17 cellular contexts compared by ENCODE assay signal in genomic region chr16:46783800-46784199, GRCh38. TPM values are rescaled to one million over a fixed set of nuclear protein-coding genes. Genes with fewer than 3 reads are reported as not detected.
DNase-seq lines count a peak whose midpoint lies in the region; ATAC-seq, FAIRE-seq and TF ChIP-seq lines count a peak whose summit lies in the region.
"Had no signal": no experiment of that assay in that cellular context is flagged by ENCODE, and none has a peak within 500 bp of the region (broad histone marks: within the 10 kb centered on the region; RNA-seq: fewer than 3 reads in every experiment).

No MANE protein-coding gene starts in this region.

- no peak overlapping the region for H2AFZ ChIP-seq in GM23338
- no peak overlapping the region for H2AFZ ChIP-seq in GM12878 (ENCODE audit: control insufficient read depth, low read depth, low read length)
- H2AFZ ChIP-seq in PC-3 (ENCODE audit: low read length): no peak overlapping the region

- peaks cover 9 to 11% of the 10 kb centered on the region in 2 donors for H3K36me3 Mint-ChIP-seq in activated T-cell treated with anti-CD3 and anti-CD28 coated beads, Interleukin-2, amount 50 U/mL, for 72 hours (ENCODE audit: insufficient read depth in 2 of 2)
- H3K36me3 Mint-ChIP-seq in GM23338 (ENCODE audit: low read depth): peaks cover 5% of the 10 kb centered on the region
- H3K36me3 Mint-ChIP-seq in stimulated activated naive B cell treated with anti-CD40 and anti-IgM and Interleukin-4, amounts not matched to agents 10 μg/mL and 1 μg/mL and 100 μg/mL, for 72 hours: peaks cover 12 to 13% of the 10 kb centered on the region in 2 donors
- H3K36me3 Mint-ChIP-seq: CD14-positive monocyte had no signal

- FAIRE-seq in GM12878 (lab: Jason Lieb, UNC): no peak

- RAD21 ChIA-PET in GM12878 (lab: Charles Lee; ENCODE audit: unreplicated experiment): interaction anchor here (1.2 kb wide), 1 partner anchor 94 kb away, joined by 3 read pairs; the partner anchor contains the start of gene ORC6

- no peak for DNase-seq in activated T-cell treated with anti-CD3 and anti-CD28 coated beads, Interleukin-2, amount 50 U/mL, for 72 hours
- no peak for DNase-seq in activated T-cell treated with anti-CD3 and anti-CD28 coated beads, Interleukin-2, amount 50 U/mL, for 48 hours
- no peak for DNase-seq in GM23338 (ENCODE audit: low spot score)
- no peak for DNase-seq in GM12878 (ENCODE audit: low read depth, low spot score)
- DNase-seq in stimulated activated naive B cell treated with anti-CD40 and anti-IgM and Interleukin-4, amounts not matched to agents 10 μg/mL and 1 μg/mL and 100 μg/mL, for 72 hours: no peak
- DNase-seq in PC-3: no peak
- DNase-seq in NCI-H748 treated with DMSO at 0.1 percent for 48 hours (lab: John Stamatoyannopoulos, UW): no peak
- DNase-seq: NCI-H1694, NCI-H2081 treated with DMSO at 0.1 percent for 48 hours, NCI-H2171 treated with DMSO at 0.1 percent for 48 hours, NCI-H446, NCI-H526, OCI-M1 had no signal

- peak overlapping the region in 1 of 2 donors; percentile 52 for H3K4me3 Mint-ChIP-seq in activated T-cell treated with anti-CD3 and anti-CD28 coated beads, Interleukin-2, amount 50 U/mL, for 72 hours
- no peak overlapping the region for H3K4me3 Mint-ChIP-seq in GM23338
- H3K4me3 Mint-ChIP-seq in stimulated activated naive B cell treated with anti-CD40 and anti-IgM and Interleukin-4, amounts not matched to agents 10 μg/mL and 1 μg/mL and 100 μg/mL, for 72 hours: no peak overlapping the region
- H3K4me3 Mint-ChIP-seq: CD14-positive monocyte, IgD-negative memory B cell had no signal

- no peak overlapping the region for H3K27ac Mint-ChIP-seq in activated T-cell treated with anti-CD3 and anti-CD28 coated beads, Interleukin-2, amount 50 U/mL, for 72 hours
- H3K27ac Mint-ChIP-seq in GM23338: no peak overlapping the region
- H3K27ac Mint-ChIP-seq in stimulated activated naive B cell treated with anti-CD40 and anti-IgM and Interleukin-4, amounts not matched to agents 10 μg/mL and 1 μg/mL and 100 μg/mL, for 72 hours: no peak overlapping the region
- H3K27ac Mint-ChIP-seq: CD14-positive monocyte had no signal

- TF ChIP-seq POLR2A in GM12878 (IDR thresholded peaks at IDR 0.05; ENCODE audit: low read depth, low read length): no peak

- WGBS in GM12878 (ENCODE audit: insufficient coverage, insufficient replicate concordance, low lambda C conversion rate, missing lambda C conversion rate): 87% methylated on average over 4 of the region's 4 CpGs

- no peak overlapping the region for H3K4me2 ChIP-seq in GM23338
- peak overlapping the region; percentile 43; the same call in 1 of the 2 replicates for H3K4me2 ChIP-seq in GM12878 (ENCODE audit: control insufficient read depth, insufficient read depth)
- no peak overlapping the region for H3K4me2 ChIP-seq in PC-3 (ENCODE audit: low read length)

- peaks cover 27% of the 10 kb centered on the region for H3K4me1 ChIP-seq in GM23338 (ENCODE audit: insufficient read depth)
- peaks cover 46% of the 10 kb centered on the region for H3K4me1 ChIP-seq in GM12878 (ENCODE audit: control insufficient read depth, insufficient read depth, low read length)
- no peaks in the 10 kb centered on the region for H3K4me1 ChIP-seq in PC-3 (ENCODE audit: insufficient read depth, low read length)

- peaks cover 11% of the 10 kb centered on the region; the same call in 2 of the 3 replicates for H3K9me3 ChIP-seq in GM12878 (replicated peaks; ENCODE audit: control insufficient read depth, insufficient read depth, low read length)
- H3K9me3 ChIP-seq in PC-3 (ENCODE audit: low read length): no peaks in the 10 kb centered on the region

- CTCF ChIA-PET in GM12878 (lab: Yijun Ruan, JAX): interaction anchor here (1.5 kb wide), 1 partner anchor 12 kb away, joined by 3 read pairs; no protein-coding TSS in a partner anchor
- CTCF ChIA-PET in PC-3 (lab: Charles Lee): no interaction called here

- no peak; a peak in 1 of 4 replicates for TF ChIP-seq EP300 in GM12878 (IDR thresholded peaks at IDR 0.05; ENCODE audit: borderline replicate concordance in 1 of 2, control insufficient read depth in 1 of 2, low read depth in 2 of 2, low read length in 2 of 2)

- H3K4me3 ChIP-seq in GM23338 (no peak overlapping the region), GM12878 (no peak overlapping the region), PC-3 (ENCODE audit: low read length) (no peak overlapping the region)

- H3K79me2 ChIP-seq in GM23338 (replicated peaks; ENCODE audit: insufficient read depth): no peaks in the 10 kb centered on the region
- peaks cover 2% of the 10 kb centered on the region; the same call in 1 of the 2 replicates for H3K79me2 ChIP-seq in GM12878 (ENCODE audit: control insufficient read depth, insufficient read depth, low read length)
- no peaks in the 10 kb centered on the region for H3K79me2 ChIP-seq in PC-3 (ENCODE audit: low read length)

- peak; percentile 70 to 86 for ATAC-seq in activated T-cell treated with anti-CD3 and anti-CD28 coated beads, Interleukin-2, amount 50 U/mL, for 72 hours (replicated peaks in 1 of 2)
- ATAC-seq in GM23338 (no peak), GM12878 (peak; percentile 39), PC-3 (no peak), GM21367 (IDR thresholded peaks at IDR 0.05; ENCODE audit: unreplicated experiment) (no peak)
- ATAC-seq in stimulated activated naive B cell treated with anti-CD40 and anti-IgM and Interleukin-4, amounts not matched to agents 10 μg/mL and 1 μg/mL and 100 μg/mL, for 72 hours (replicated peaks): peak; percentile 28 to 36
- ATAC-seq: Right ventricle myocardium inferior had no signal

- H3K36me3 ChIP-seq in GM23338 (ENCODE audit: insufficient read depth) (no peaks in the 10 kb centered on the region), GM12878 (ENCODE audit: control insufficient read depth in 2 of 2, insufficient read depth in 2 of 2, low read length in 1 of 2) (no peaks in the 10 kb centered on the region), PC-3 (ENCODE audit: low read depth, low read length) (no peaks in the 10 kb centered on the region)

- H3K9me2 ChIP-seq in GM23338 (ENCODE audit: insufficient read depth) (no peaks in the 10 kb centered on the region), PC-3 (replicated peaks; ENCODE audit: low read length) (no peaks in the 10 kb centered on the region)

- H3K27me3 ChIP-seq in GM23338 (ENCODE audit: insufficient read depth): no peaks in the 10 kb centered on the region
- no peaks in the 10 kb centered on the region for H3K27me3 ChIP-seq in GM12878 (replicated peaks in 1 of 2; ENCODE audit: control insufficient read depth in 2 of 2, insufficient read depth in 2 of 2, low read length in 1 of 2)
- no peaks in the 10 kb centered on the region for H3K27me3 ChIP-seq in PC-3 (ENCODE audit: low read length)

- in situ Hi-C loops in GM12878 (cut with MboI): no loop called here

- H4K20me1 ChIP-seq in GM23338 (replicated peaks; ENCODE audit: insufficient read depth): no peaks in the 10 kb centered on the region
- H4K20me1 ChIP-seq in GM12878 (ENCODE audit: control insufficient read depth, insufficient read depth): no peaks in the 10 kb centered on the region
- H4K20me1 ChIP-seq in PC-3 (ENCODE audit: low read length): no peaks in the 10 kb centered on the region

- POLR2A ChIA-PET in GM12878 (lab: Charles Lee) (no interaction called here), PC-3 (lab: Charles Lee; ENCODE audit: unreplicated experiment) (no interaction called here)

- BruUV-seq in GM12878 (replicated peaks; lab: Mats Ljungman, UMichigan): no TSS peak
- BruUV-seq in PC-3 (replicated peaks; lab: Mats Ljungman, UMichigan): no TSS peak

- intact Hi-C loops in GM12878 (cut with micrococcal nuclease; ENCODE audit: unreplicated experiment) (no loop called here), PC-3 (cut with micrococcal nuclease) (no loop called here)

- TF ChIP-seq CTCF in GM23338 (conservative IDR thresholded peaks at IDR 0.05; ENCODE audit: low read depth in 2 of 2): no peak
- no peak for TF ChIP-seq CTCF in GM12878 (IDR thresholded peaks at IDR 0.05 in 2 of 3, conservative IDR thresholded peaks at IDR 0.05 in 1 of 3; ENCODE audit: control insufficient read depth in 2 of 3, extremely low read depth in 1 of 3, insufficient read depth in 1 of 3, low read depth in 3 of 3, low read length in 3 of 3)
- no peak for TF ChIP-seq CTCF in PC-3 (conservative IDR thresholded peaks at IDR 0.05; ENCODE audit: low read depth, low read length)

- peaks cover 8 to 10% of the 10 kb centered on the region in 2 donors for H3K9me3 Mint-ChIP-seq in activated T-cell treated with anti-CD3 and anti-CD28 coated beads, Interleukin-2, amount 50 U/mL, for 72 hours
- peaks cover 16% of the 10 kb centered on the region for H3K9me3 Mint-ChIP-seq in GM23338
- peaks cover 9 to 10% of the 10 kb centered on the region in 2 donors for H3K9me3 Mint-ChIP-seq in stimulated activated naive B cell treated with anti-CD40 and anti-IgM and Interleukin-4, amounts not matched to agents 10 μg/mL and 1 μg/mL and 100 μg/mL, for 72 hours

- H3K27ac ChIP-seq in GM23338 (ENCODE audit: low read depth) (0 out of 2 replicates have a peak overlapping the region, but pooled peaks have one; percentile 37), GM12878 (ENCODE audit: control insufficient read depth, insufficient read depth) (0 out of 2 replicates have a peak overlapping the region, but pooled peaks have one; percentile 9), PC-3 (ENCODE audit: low read length) (no peak overlapping the region)

- no peak for TF ChIP-seq RAD21 in GM12878 (IDR thresholded peaks at IDR 0.05; ENCODE audit: insufficient read depth, low read depth, low read length)

- no peak overlapping the region for H3K9ac ChIP-seq in GM12878 (ENCODE audit: control insufficient read depth, insufficient read depth, low read length)
- no peak overlapping the region for H3K9ac ChIP-seq in PC-3 (ENCODE audit: low read length)

- H3K4me1 Mint-ChIP-seq in activated T-cell treated with anti-CD3 and anti-CD28 coated beads, Interleukin-2, amount 50 U/mL, for 72 hours (ENCODE audit: low read depth): peaks cover 12% of the 10 kb centered on the region
- H3K4me1 Mint-ChIP-seq in GM23338: peaks cover 16% of the 10 kb centered on the region
- H3K4me1 Mint-ChIP-seq in stimulated activated naive B cell treated with anti-CD40 and anti-IgM and Interleukin-4, amounts not matched to agents 10 μg/mL and 1 μg/mL and 100 μg/mL, for 72 hours: peaks cover 23 to 51% of the 10 kb centered on the region in 2 donors

- no peaks in the 10 kb centered on the region for H3K27me3 Mint-ChIP-seq in activated T-cell treated with anti-CD3 and anti-CD28 coated beads, Interleukin-2, amount 50 U/mL, for 72 hours (ENCODE audit: low read depth)
- no peaks in the 10 kb centered on the region for H3K27me3 Mint-ChIP-seq in GM23338 (ENCODE audit: insufficient read depth, low read depth, poor library complexity)
- no peaks in the 10 kb centered on the region for H3K27me3 Mint-ChIP-seq in stimulated activated naive B cell treated with anti-CD40 and anti-IgM and Interleukin-4, amounts not matched to agents 10 μg/mL and 1 μg/mL and 100 μg/mL, for 72 hours
- H3K27me3 Mint-ChIP-seq: IgD-negative memory B cell had no signal

- SMC1A ChIA-PET in GM12878 (lab: Charles Lee; ENCODE audit: uncharacterized antibody, unreplicated experiment): no interaction called here

- H3F3A ChIP-seq in GM23338 (replicated peaks; ENCODE audit: low read depth) (no peaks in the 10 kb centered on the region), PC-3 (ENCODE audit: low read length, unreplicated experiment) (no peaks in the 10 kb centered on the region)

RNA-seq across cellular contexts. Expression of gene MYLK3, which starts 35.7 kb away (rescaled TPM):
- total RNA-seq in activated T-cell treated with anti-CD3 and anti-CD28 coated beads, Interleukin-2, amount 50 U/mL, for 72 hours: 1 to 10 TPM in 1 of 2 donors, under 1 TPM in 1; 0.81 to 1.7 TPM
- total RNA-seq in GM23338 (2014; rRNA removed; shearing (Covaris generic)): 0.35 and 0.63 TPM in 2 replicates
- polyA plus RNA-seq in GM23338 (2016; fragmentation: Nextera tagmentation; extraction: Ambion mirVana): 0.14 and 0.18 TPM in 2 replicates
- 1.7 and 1.9 TPM in 2 replicates for total RNA-seq in GM12878 (2013; cell fraction: nucleolus; rRNA removed)
- total RNA-seq in GM12878 (2014; rRNA removed): 0.27 and 0.28 TPM in 2 replicates
- 0.14 and 0.27 TPM in 2 replicates for total RNA-seq in GM12878 (2014; rRNA removed; fragmentation: Illumina TruSeq; extraction: Trizol)
- total RNA-seq in GM12878 (2021): 0.37 and 0.46 TPM in 2 replicates
- polyA plus RNA-seq in GM12878 (2011; ENCODE audit: low read depth): 0.12 TPM
- 0.15 and 0.20 TPM in 2 replicates for polyA plus RNA-seq in GM12878 (2011; rRNA removed)
- 0.17 and 0.18 TPM in 2 replicates for polyA plus RNA-seq in GM12878 (2011; cell fraction: cytosol; rRNA removed)
- 0.15 and 0.20 TPM in 2 replicates for polyA plus RNA-seq in GM12878 (2011; cell fraction: nucleus; rRNA removed)
- 0.32 and 0.45 TPM in 2 replicates for polyA plus RNA-seq in GM12878 (2012)
- 0.12 and 0.14 TPM in 2 replicates for polyA plus RNA-seq in GM12878 (2014; fragmentation: Illumina TruSeq; extraction: Trizol)
- polyA plus RNA-seq in GM12878 (2014; fragmentation: Nextera tagmentation; extraction: Ambion mirVana): under 1 TPM; 0.02 to 0.05 TPM
- 0.17 and 0.37 TPM in 2 replicates for polyA plus RNA-seq in GM12878 (2014; rRNA removed)
- under 1 TPM; 0.18 to 0.21 TPM for polyA plus RNA-seq in GM12878 (2016; fragmentation: Nextera tagmentation; extraction: Ambion mirVana)
- 0.62 and 0.66 TPM in 2 replicates for polyA minus RNA-seq in GM12878 (2011; rRNA and poly(A)+ RNA removed)
- 0.40 TPM in 1 of 2 replicates, not detected in the other for polyA minus RNA-seq in GM12878 (2011; cell fraction: cytosol; rRNA and poly(A)+ RNA removed)
- polyA minus RNA-seq in GM12878 (2011; cell fraction: nucleus; rRNA and poly(A)+ RNA removed): 1.1 TPM in 2 replicates
- under 0.01 TPM in 1 of 2 replicates, not detected in the other for total RNA-seq in PC-3 (2014; rRNA removed)
- polyA plus RNA-seq: CD14-positive monocyte, IgD-negative memory B cell had no signal

RNA-seq across cellular contexts. Expression of gene C16orf87, which starts 47.2 kb away (rescaled TPM):
- total RNA-seq in activated T-cell treated with anti-CD3 and anti-CD28 coated beads, Interleukin-2, amount 50 U/mL, for 72 hours: 10 to 100 TPM; 18.1 to 21.4 TPM
- 23.4 and 32.1 TPM in 2 replicates for total RNA-seq in GM23338 (2014; rRNA removed; shearing (Covaris generic))
- 40.2 and 46.0 TPM in 2 replicates for polyA plus RNA-seq in GM23338 (2016; fragmentation: Nextera tagmentation; extraction: Ambion mirVana)
- 16.2 and 17.0 TPM in 2 replicates for total RNA-seq in GM12878 (2013; cell fraction: nucleolus; rRNA removed)
- total RNA-seq in GM12878 (2014; rRNA removed): 18.4 and 24.3 TPM in 2 replicates
- total RNA-seq in GM12878 (2014; rRNA removed; fragmentation: Illumina TruSeq; extraction: Trizol): 32.6 and 34.9 TPM in 2 replicates
- total RNA-seq in GM12878 (2021): 21.8 and 21.9 TPM in 2 replicates
- polyA plus RNA-seq in GM12878 (2011; ENCODE audit: low read depth): 12.4 TPM
- polyA plus RNA-seq in GM12878 (2011; rRNA removed): 19.7 and 30.8 TPM in 2 replicates
- 4.3 and 5.1 TPM in 2 replicates for polyA plus RNA-seq in GM12878 (2011; cell fraction: cytosol; rRNA removed)
- 5.9 TPM in 2 replicates for polyA plus RNA-seq in GM12878 (2011; cell fraction: nucleus; rRNA removed)
- polyA plus RNA-seq in GM12878 (2012): 19.6 and 27.0 TPM in 2 replicates
- 29.3 and 40.1 TPM in 2 replicates for polyA plus RNA-seq in GM12878 (2014; fragmentation: Illumina TruSeq; extraction: Trizol)
- polyA plus RNA-seq in GM12878 (2014; fragmentation: Nextera tagmentation; extraction: Ambion mirVana): 10 to 100 TPM; 49.0 to 51.8 TPM
- polyA plus RNA-seq in GM12878 (2014; rRNA removed): 16.8 and 18.5 TPM in 2 replicates
- polyA plus RNA-seq in GM12878 (2016; fragmentation: Nextera tagmentation; extraction: Ambion mirVana): 10 to 100 TPM; 69.8 to 72.6 TPM
- polyA minus RNA-seq in GM12878 (2011; rRNA and poly(A)+ RNA removed): 5.1 and 10.2 TPM in 2 replicates
- 4.2 and 4.9 TPM in 2 replicates for polyA minus RNA-seq in GM12878 (2011; cell fraction: cytosol; rRNA and poly(A)+ RNA removed)
- polyA minus RNA-seq in GM12878 (2011; cell fraction: nucleus; rRNA and poly(A)+ RNA removed): 4.1 and 7.7 TPM in 2 replicates
- total RNA-seq in PC-3 (2014; rRNA removed): 4.0 and 5.1 TPM in 2 replicates

Comparison
In these comparisons a context has a peak if more than half of its experiments do, and no peak if none do; other contexts are left out.
1. ATAC-seq: peak in activated T-cell treated with anti-CD3 and anti-CD28 coated beads, Interleukin-2, amount 50 U/mL, for 72 hours (2 of 2), GM12878 (single experiment) and stimulated activated naive B cell treated with anti-CD40 and anti-IgM and Interleukin-4, amounts not matched to agents 10 μg/mL and 1 μg/mL and 100 μg/mL, for 72 hours (2 of 2); none in GM23338 (single experiment), PC-3 (single experiment) and GM21367 (single experiment).